37 cellular contexts compared by ENCODE assay signal in genomic region chr12:113396828-113397496, GRCh38. TPM values are rescaled to one million over a fixed set of nuclear protein-coding genes. Genes with fewer than 3 reads are reported as not detected.
DNase-seq lines count a peak whose midpoint lies in the region; ATAC-seq, FAIRE-seq and TF ChIP-seq lines count a peak whose summit lies in the region.
"Had no signal": no experiment of that assay in that cellular context is flagged by ENCODE, and none has a peak within 500 bp of the region (broad histone marks: within the 10 kb centered on the region; RNA-seq: fewer than 3 reads in every experiment).

No MANE protein-coding gene starts in this region.

- H3K4me2 ChIP-seq in K562 (ENCODE audit: insufficient read depth, low read length): no peak overlapping the region

- in situ Hi-C loops in K562 (cut with MboI): no loop called here

- POLR2A ChIA-PET in HEK293 (lab: Yijun Ruan, JAX): no interaction called here
- POLR2A ChIA-PET in K562 (lab: Yijun Ruan, JAX): interaction anchor here (0.6 to 1.2 kb wide), 4 partner anchors 9 to 217 kb away, joined by 3 to 6 read pairs (median 4); no protein-coding TSS in a partner anchor

- no peak for TF ChIP-seq RAD21 in K562 (CRISPR knock-in tag; conservative IDR thresholded peaks at IDR 0.05 in 1 of 2, IDR thresholded peaks at IDR 0.05 in 1 of 2)

- H4K20me1 ChIP-seq in K562 (replicated peaks; ENCODE audit: control insufficient read depth, insufficient read depth, low read length): no peaks in the 10 kb centered on the region

- TF ChIP-seq CTCF in HEK293 (tag by site-specific recombination; IDR thresholded peaks at IDR 0.05): no peak
- no peak for TF ChIP-seq CTCF in K562 (IDR thresholded peaks at IDR 0.05 in 2 of 3, conservative IDR thresholded peaks at IDR 0.05 in 1 of 3; ENCODE audit: insufficient read depth in 2 of 3, low read depth in 1 of 3, low read length in 3 of 3)

- DNase-seq in K562 (ENCODE audit: extremely low read depth in 1 of 4, low spot score in 3 of 4) (no peak), posterior cingulate gyrus (peak in 7 of 10 donors; percentile 36 to 93 (median 60)), GM19240 (ENCODE audit: insufficient read length, low spot score) (no peak), dedifferentiated amniotic fluid mesenchymal stem cell (ENCODE audit: extremely low spot score) (no peak), erythroblast (lab: John Stamatoyannopoulos, UW) (no peak)
- DNase-seq in T-helper 2 cell treated with Interferon-gamma antibody and Interleukin-4, amounts not matched to agents 5 μg/mL and 100 μg/mL, for 36 hours (ENCODE audit: low spot score): no peak
- DNase-seq: activated CD4-positive, alpha-beta T cell treated with anti-CD3 and anti-CD28 coated beads, Interleukin-2, amount 50 U/mL, for 48 hours; activated CD8-positive, alpha-beta memory T cell treated with anti-CD3 and anti-CD28 coated beads, Interleukin-2, amount 50 U/mL, for 4 hours; activated naive CD4-positive, alpha-beta T cell treated with anti-CD3 and anti-CD28 coated beads, Interleukin-2, amount 50 U/mL, for 16 hours; amniotic stem cell; CD4-positive, CD25-positive, alpha-beta regulatory T cell; colonic mucosa; EL; foreskin keratinocyte; IMR-90; left ventricle myocardium superior; NCI-H1048; NCI-H187 treated with DMSO at 0.1 percent for 48 hours; NCI-H2227 treated with DMSO at 0.1 percent for 48 hours; Peyer's patch; stimulated activated CD4-positive, alpha-beta T cell treated with anti-CD3 and anti-CD28 coated beads, Interleukin-12 subunit alpha, Interleukin-12 subunit beta, amount 100 ng/mL, for 4 hours; stimulated activated CD4-positive, alpha-beta T cell treated with anti-CD3 and anti-CD28 coated beads, Interleukin-4, amount 100 ng/mL, for 24 hours; testis had no signal

- no peaks in the 10 kb centered on the region for H3K9me3 ChIP-seq in HEK293 (ENCODE audit: control insufficient read depth, insufficient read depth, low read depth, low read length)
- no peaks in the 10 kb centered on the region for H3K9me3 ChIP-seq in K562 (replicated peaks; ENCODE audit: control insufficient read depth, insufficient read depth, low read depth, low read length)
- H3K9me3 ChIP-seq: colonic mucosa, esophagus muscularis mucosa, Peyer's patch, testis had no signal

- H3K9ac ChIP-seq in K562 (ENCODE audit: insufficient read depth in 1 of 2, low read depth in 2 of 2, low read length in 2 of 2): peak overlapping the region in 1 of 2 experiments; percentile 55; a peak in 2 of 4 replicates

- TF ChIP-seq POLR2A in K562 (conservative IDR thresholded peaks at IDR 0.05) (no peak), erythroblast (IDR thresholded peaks at IDR 0.05; ENCODE audit: low read length) (no peak)

- TF ChIP-seq EP300 in K562 (IDR thresholded peaks at IDR 0.05; ENCODE audit: low read length): no peak

- CTCF ChIA-PET in HEK293 (lab: Yijun Ruan, JAX) (no interaction called here), K562 (lab: Yijun Ruan, JAX; ENCODE audit: low intra/inter-chr PET ratio) (no interaction called here)

- H3K27me3 Mint-ChIP-seq in T-helper 2 cell treated with Interferon-gamma antibody and Interleukin-4, amounts not matched to agents 5 μg/mL and 100 μg/mL, for 36 hours (ENCODE audit: low read depth): no peaks in the 10 kb centered on the region
- H3K27me3 Mint-ChIP-seq: CD4-positive, CD25-positive, alpha-beta regulatory T cell had no signal

- H3K27ac ChIP-seq in HEK293 (ENCODE audit: extremely low read depth, low read depth, low read length): no peak overlapping the region
- H3K27ac ChIP-seq in K562 (ENCODE audit: extremely low read depth, low read depth, low read length): no peak overlapping the region
- peak overlapping the region; percentile 65 for H3K27ac ChIP-seq in layer of hippocampus (ENCODE audit: low read depth, low read length)
- H3K27ac ChIP-seq: colonic mucosa, esophagus muscularis mucosa, foreskin keratinocyte, Peyer's patch, testis had no signal

- no peaks in the 10 kb centered on the region for H3K9me1 ChIP-seq in K562 (ENCODE audit: control insufficient read depth, insufficient read depth, low read length)

- no peaks in the 10 kb centered on the region for H3K36me3 Mint-ChIP-seq in T-helper 2 cell treated with Interferon-gamma antibody and Interleukin-4, amounts not matched to agents 5 μg/mL and 100 μg/mL, for 36 hours (ENCODE audit: low read depth)
- H3K36me3 Mint-ChIP-seq: CD4-positive, CD25-positive, alpha-beta regulatory T cell had no signal

- no peaks in the 10 kb centered on the region for H3K4me1 Mint-ChIP-seq in T-helper 2 cell treated with Interferon-gamma antibody and Interleukin-4, amounts not matched to agents 5 μg/mL and 100 μg/mL, for 36 hours (ENCODE audit: low read depth)
- H3K4me1 Mint-ChIP-seq: CD4-positive, CD25-positive, alpha-beta regulatory T cell; nephron had no signal

- ATAC-seq in K562: no peak
- ATAC-seq: foreskin keratinocyte; left ventricle myocardium superior; sciatic nerve; stimulated activated memory B cell treated with anti-CD40 and anti-IgM and Interleukin-4, amounts not matched to agents 10 μg/mL and 1 μg/mL and 100 μg/mL, for 72 hours had no signal

- H3K36me3 ChIP-seq in HEK293 (ENCODE audit: control insufficient read depth in 2 of 2, insufficient read depth in 1 of 2, low read length in 2 of 2) (no peaks in the 10 kb centered on the region), K562 (ENCODE audit: control insufficient read depth, insufficient read depth, low read length) (no peaks in the 10 kb centered on the region)
- H3K36me3 ChIP-seq: colonic mucosa, esophagus muscularis mucosa, Peyer's patch had no signal

- no peaks in the 10 kb centered on the region for H3K9me3 Mint-ChIP-seq in T-helper 2 cell treated with Interferon-gamma antibody and Interleukin-4, amounts not matched to agents 5 μg/mL and 100 μg/mL, for 36 hours
- H3K9me3 Mint-ChIP-seq: activated T-helper 1 cell treated with anti-CD3 and anti-CD28 coated beads, Interleukin-12 subunit alpha, Interleukin-12 subunit beta, Interleukin-2, Interleukin-4 antibody, amounts not matched to agents 30 ng/mL and 10 ng/mL and 1 ng/mL, durations not matched to agents 14 hours and 24 hours and 36 hours; CD4-positive, CD25-positive, alpha-beta regulatory T cell; nephron had no signal

- no peaks in the 10 kb centered on the region for H3K79me2 ChIP-seq in K562 (ENCODE audit: control insufficient read depth, insufficient read depth, low read length)

- no TSS peak for BruUV-seq in K562 (replicated peaks; lab: Mats Ljungman, UMichigan)

- H3K4me3 ChIP-seq in HEK293 (ENCODE audit: low read depth, low read length) (no peak overlapping the region), K562 (no peak overlapping the region)
- H3K4me3 ChIP-seq: colonic mucosa, esophagus muscularis mucosa, Peyer's patch, testis had no signal

- H3K27me3 ChIP-seq in K562 (ENCODE audit: control insufficient read depth in 2 of 2, insufficient read depth in 2 of 2, low read length in 2 of 2): peaks cover 0 to 8% of the 10 kb centered on the region in 2 experiments; a peak in 1 of 5 replicates
- H3K27me3 ChIP-seq in layer of hippocampus (ENCODE audit: control insufficient read depth, insufficient read depth, low read length): peaks cover 3% of the 10 kb centered on the region
- H3K27me3 ChIP-seq: colonic mucosa, Peyer's patch, testis had no signal

- FAIRE-seq in K562 (lab: Jason Lieb, UNC): no peak
- FAIRE-seq: bronchial epithelial cell, GM12892, TTC549, urothelium cell line had no signal

- intact Hi-C loops in K562 (cut with micrococcal nuclease) (no loop called here), posterior cingulate gyrus (cut with DNase I) (no loop called here)

- no peak overlapping the region for H2AFZ ChIP-seq in K562 (ENCODE audit: low read depth, low read length)

- WGBS in K562 (ENCODE audit: insufficient coverage, low coverage, missing lambda C conversion rate): 33% methylated on average over 16 of the region's 16 CpGs

- no peak overlapping the region for H3K27ac Mint-ChIP-seq in T-helper 2 cell treated with Interferon-gamma antibody and Interleukin-4, amounts not matched to agents 5 μg/mL and 100 μg/mL, for 36 hours
- H3K27ac Mint-ChIP-seq: activated T-helper 1 cell treated with anti-CD3 and anti-CD28 coated beads, Interleukin-12 subunit alpha, Interleukin-12 subunit beta, Interleukin-2, Interleukin-4 antibody, amounts not matched to agents 30 ng/mL and 10 ng/mL and 1 ng/mL, durations not matched to agents 14 hours and 24 hours and 36 hours; CD4-positive, CD25-positive, alpha-beta regulatory T cell; nephron; stimulated activated memory B cell treated with anti-CD40 and anti-IgM and Interleukin-4, amounts not matched to agents 10 μg/mL and 1 μg/mL and 100 μg/mL, for 72 hours had no signal

- H3K4me3 Mint-ChIP-seq in T-helper 2 cell treated with Interferon-gamma antibody and Interleukin-4, amounts not matched to agents 5 μg/mL and 100 μg/mL, for 36 hours: no peak overlapping the region
- H3K4me3 Mint-ChIP-seq: activated T-helper 1 cell treated with anti-CD3 and anti-CD28 coated beads, Interleukin-12 subunit alpha, Interleukin-12 subunit beta, Interleukin-2, Interleukin-4 antibody, amounts not matched to agents 30 ng/mL and 10 ng/mL and 1 ng/mL, durations not matched to agents 14 hours and 24 hours and 36 hours; CD4-positive, CD25-positive, alpha-beta regulatory T cell; nephron; stimulated activated memory B cell treated with anti-CD40 and anti-IgM and Interleukin-4, amounts not matched to agents 10 μg/mL and 1 μg/mL and 100 μg/mL, for 72 hours had no signal

- H3K4me1 ChIP-seq in HEK293 (ENCODE audit: control insufficient read depth, insufficient read depth, low read length): no peaks in the 10 kb centered on the region
- peaks cover 0 to 21% of the 10 kb centered on the region in 2 experiments; a peak in 2 of 5 replicates for H3K4me1 ChIP-seq in K562 (replicated peaks in 1 of 2; ENCODE audit: control insufficient read depth in 2 of 2, insufficient read depth in 2 of 2, low read length in 2 of 2)
- H3K4me1 ChIP-seq: colonic mucosa, esophagus muscularis mucosa, foreskin keratinocyte, Peyer's patch, testis had no signal

RNA-seq across cellular contexts. Expression of gene SDS, which starts 6.7 kb away (rescaled TPM):
- not detected in 2 replicates for total RNA-seq in K562 (2011; cell fraction: chromatin; rRNA removed; ENCODE audit: low replicate concordance)
- total RNA-seq in K562 (2011; cell fraction: nucleolus; rRNA removed): not detected in 2 replicates
- total RNA-seq in K562 (2011; cell fraction: nucleoplasm; rRNA removed): not detected in 2 replicates
- total RNA-seq in K562 (2014; rRNA removed): 0.24 TPM in 1 of 2 replicates, not detected in the other
- total RNA-seq in K562 (2014; rRNA removed; fragmentation: Illumina TruSeq; extraction: Trizol): 0.07 TPM in 1 of 2 replicates, not detected in the other
- total RNA-seq in K562 (2015; rRNA removed; fragmentation: Illumina TruSeq; extraction: Trizol): 0.60 and 1.1 TPM in 2 replicates
- total RNA-seq in K562 (2021): 0.18 and 0.22 TPM in 2 replicates
- 0.07 TPM in 1 of 2 replicates, not detected in the other for polyA plus RNA-seq in K562 (2011; rRNA removed)
- polyA plus RNA-seq in K562 (2011; cell fraction: cytosol; rRNA removed): 0.10 TPM in 1 of 2 replicates, not detected in the other
- 0.48 TPM in 1 of 2 replicates, not detected in the other for polyA plus RNA-seq in K562 (2011; cell fraction: nucleus; rRNA removed)
- 0.22 and 0.34 TPM in 2 replicates for polyA plus RNA-seq in K562 (2012)
- polyA plus RNA-seq in K562 (2014; fragmentation: Illumina TruSeq; extraction: Trizol): 0.09 and 0.10 TPM in 2 replicates
- under 1 TPM; 0.07 to 0.23 TPM for polyA plus RNA-seq in K562 (2014; fragmentation: Nextera tagmentation; extraction: Ambion mirVana)
- polyA plus RNA-seq in K562 (2014; rRNA removed): 0.15 and 0.30 TPM in 2 replicates
- polyA minus RNA-seq in K562 (2011; rRNA and poly(A)+ RNA removed): not detected in 2 replicates
- polyA minus RNA-seq in K562 (2011; cell fraction: cytosol; rRNA and poly(A)+ RNA removed): not detected in 2 replicates
- not detected in 2 replicates for polyA minus RNA-seq in K562 (2011; cell fraction: nucleus; rRNA and poly(A)+ RNA removed)
- total RNA-seq: activated T-helper 1 cell treated with anti-CD3 and anti-CD28 coated beads, Interleukin-12 subunit alpha, Interleukin-12 subunit beta, Interleukin-2, Interleukin-4 antibody, amounts not matched to agents 30 ng/mL and 10 ng/mL and 1 ng/mL, durations not matched to agents 14 hours and 24 hours and 36 hours; bronchial epithelial cell; CD4-positive, CD25-positive, alpha-beta regulatory T cell; foreskin keratinocyte; H4; IMR-90; left ventricle myocardium superior; Peyer's patch; progenitor cell of endocrine pancreas; T-helper 1 cell treated with Interleukin-12 subunit alpha and Interleukin-12 subunit beta and Interleukin-4 antibody, amounts not matched to agents 30 ng/mL and 1 ng/mL, for 36 hours had no signal
- polyA plus RNA-seq: CD4-positive, CD25-positive, alpha-beta regulatory T cell; foreskin keratinocyte; IMR-90 had no signal

RNA-seq across cellular contexts. Expression of gene SDSL, which starts 25.2 kb away (rescaled TPM):
- 3.2 and 9.7 TPM in 2 replicates for total RNA-seq in K562 (2011; cell fraction: chromatin; rRNA removed; ENCODE audit: low replicate concordance)
- total RNA-seq in K562 (2011; cell fraction: nucleolus; rRNA removed): 6.1 and 7.5 TPM in 2 replicates
- 7.0 and 15.4 TPM in 2 replicates for total RNA-seq in K562 (2011; cell fraction: nucleoplasm; rRNA removed)
- 7.4 and 9.1 TPM in 2 replicates for total RNA-seq in K562 (2014; rRNA removed)
- 1.1 and 1.7 TPM in 2 replicates for total RNA-seq in K562 (2014; rRNA removed; fragmentation: Illumina TruSeq; extraction: Trizol)
- 6.3 and 7.8 TPM in 2 replicates for total RNA-seq in K562 (2015; rRNA removed; fragmentation: Illumina TruSeq; extraction: Trizol)
- 8.4 and 9.1 TPM in 2 replicates for total RNA-seq in K562 (2021)
- polyA plus RNA-seq in K562 (2011; rRNA removed): 9.8 and 10.9 TPM in 2 replicates
- polyA plus RNA-seq in K562 (2011; cell fraction: cytosol; rRNA removed): 13.4 and 29.5 TPM in 2 replicates
- polyA plus RNA-seq in K562 (2011; cell fraction: nucleus; rRNA removed): 5.6 and 8.8 TPM in 2 replicates
- polyA plus RNA-seq in K562 (2012): 15.2 and 23.6 TPM in 2 replicates
- 3.0 and 7.1 TPM in 2 replicates for polyA plus RNA-seq in K562 (2014; fragmentation: Illumina TruSeq; extraction: Trizol)
- polyA plus RNA-seq in K562 (2014; fragmentation: Nextera tagmentation; extraction: Ambion mirVana): 1 to 10 TPM in 1 of 2 experiments, under 1 TPM in 1; 0.31 to 2.0 TPM
- 11.0 and 13.4 TPM in 2 replicates for polyA plus RNA-seq in K562 (2014; rRNA removed)
- 2.8 and 3.7 TPM in 2 replicates for polyA minus RNA-seq in K562 (2011; rRNA and poly(A)+ RNA removed)
- 5.2 and 5.9 TPM in 2 replicates for polyA minus RNA-seq in K562 (2011; cell fraction: cytosol; rRNA and poly(A)+ RNA removed)
- 5.4 and 6.6 TPM in 2 replicates for polyA minus RNA-seq in K562 (2011; cell fraction: nucleus; rRNA and poly(A)+ RNA removed)
- total RNA-seq: CD4-positive, CD25-positive, alpha-beta regulatory T cell had no signal

RNA-seq across cellular contexts. Expression of gene PLBD2, which starts 38.6 kb away (rescaled TPM):
- 26.2 and 43.8 TPM in 2 replicates for total RNA-seq in K562 (2011; cell fraction: chromatin; rRNA removed; ENCODE audit: low replicate concordance)
- total RNA-seq in K562 (2011; cell fraction: nucleolus; rRNA removed): 42.6 and 46.5 TPM in 2 replicates
- 41.1 and 61.7 TPM in 2 replicates for total RNA-seq in K562 (2011; cell fraction: nucleoplasm; rRNA removed)
- total RNA-seq in K562 (2014; rRNA removed) (7.2 and 9.1 TPM in 2 replicates), K562 (2014; rRNA removed; fragmentation: Illumina TruSeq; extraction: Trizol) (1.3 and 2.4 TPM in 2 replicates), K562 (2015; rRNA removed; fragmentation: Illumina TruSeq; extraction: Trizol) (4.1 and 4.4 TPM in 2 replicates), K562 (2021) (33.1 and 37.4 TPM in 2 replicates)
- polyA plus RNA-seq in K562 (2011; rRNA removed) (5.5 and 7.8 TPM in 2 replicates), K562 (2014; fragmentation: Illumina TruSeq; extraction: Trizol) (31.3 and 33.7 TPM in 2 replicates), K562 (2014; fragmentation: Nextera tagmentation; extraction: Ambion mirVana) (1 to 10 TPM; 5.0 to 6.0 TPM), K562 (2014; rRNA removed) (16.4 and 17.6 TPM in 2 replicates)
- polyA plus RNA-seq in K562 (2011; cell fraction: cytosol; rRNA removed): 11.4 and 15.3 TPM in 2 replicates
- 8.5 and 11.2 TPM in 2 replicates for polyA plus RNA-seq in K562 (2011; cell fraction: nucleus; rRNA removed)
- polyA plus RNA-seq in K562 (2012): 18.7 and 28.0 TPM in 2 replicates
- 7.4 and 11.0 TPM in 2 replicates for polyA minus RNA-seq in K562 (2011; rRNA and poly(A)+ RNA removed)
- 21.5 and 26.5 TPM in 2 replicates for polyA minus RNA-seq in K562 (2011; cell fraction: cytosol; rRNA and poly(A)+ RNA removed)
- polyA minus RNA-seq in K562 (2011; cell fraction: nucleus; rRNA and poly(A)+ RNA removed): 6.9 and 7.3 TPM in 2 replicates

Comparison
In these comparisons a context has a peak if more than half of its experiments do, and no peak if none do; other contexts are left out.
1. DNase-seq: peak in posterior cingulate gyrus (7 of 10); none in K562 (0 of 4), GM19240 (single experiment), T-helper 2 cell treated with Interferon-gamma antibody and Interleukin-4, amounts not matched to agents 5 μg/mL and 100 μg/mL, for 36 hours (single experiment), dedifferentiated amniotic fluid mesenchymal stem cell (single experiment) and erythroblast (0 of 2).